In genomic region chr11:57407010-57407409, GRCh38 we compare ENCODE assay signal across 19 cellular contexts. TPM values are rescaled to one million over a fixed set of nuclear protein-coding genes. Genes with fewer than 3 reads are reported as not detected.
DNase-seq lines count a peak whose midpoint lies in the region; ATAC-seq and TF ChIP-seq lines count a peak whose summit lies in the region.
"Had no signal": no experiment of that assay in that cellular context is flagged by ENCODE, and none has a peak within 500 bp of the region (broad histone marks: within the 10 kb centered on the region; RNA-seq: fewer than 3 reads in every experiment).

No MANE protein-coding gene starts in this region.

- peaks cover 0 to 59% (median 50%) of the 10 kb centered on the region in 9 donors for H3K36me3 ChIP-seq in heart left ventricle
- H3K36me3 ChIP-seq in subcutaneous abdominal adipose tissue (ENCODE audit: control insufficient read depth in 5 of 5, insufficient read depth in 5 of 5, low read length in 5 of 5) = peaks cover 7 to 47% (median 37%) of the 10 kb centered on the region in 5 donors

- H3K9me3 ChIP-seq in heart left ventricle = no peaks in the 10 kb centered on the region
- H3K9me3 ChIP-seq in subcutaneous abdominal adipose tissue (ENCODE audit: control insufficient read depth in 5 of 5, low read length in 5 of 5) = no peaks in the 10 kb centered on the region

- DNase-seq in activated T-cell treated with anti-CD3 and anti-CD28 coated beads, Interleukin-2, amount 50 U/mL, for 24 hours = peak; percentile 28
- no peak for DNase-seq in activated T-cell treated with anti-CD3 and anti-CD28 coated beads, Interleukin-2, amount 50 U/mL, for 1 hour
- no peak for DNase-seq in activated naive CD4-positive, alpha-beta T cell treated with anti-CD3 and anti-CD28 coated beads, Interleukin-2, amount 50 U/mL, for 72 hours (ENCODE audit: low spot score in 2 of 2)
- peak in 4 of 5 donors; percentile 39 to 61 (median 53) for DNase-seq in heart left ventricle
- DNase-seq in NCI-H2081 treated with DMSO at 0.1 percent for 48 hours (lab: John Stamatoyannopoulos, UW) = no peak
- DNase-seq in HUDEP-2 (lab: John Stamatoyannopoulos, UW; ENCODE audit: unreplicated experiment in 76 of 76) = no peak
- DNase-seq: COR-L47; hippocampal formation; naive thymus-derived CD8-positive, alpha-beta T cell; NCI-H1930; NCI-H526 had no signal

- H3K36me3 Mint-ChIP-seq in activated T-cell treated with anti-CD3 and anti-CD28 coated beads, Interleukin-2, amount 50 U/mL, for 24 hours (ENCODE audit: low read depth) = peaks cover 88% of the 10 kb centered on the region
- H3K36me3 Mint-ChIP-seq in activated naive CD4-positive, alpha-beta T cell treated with anti-CD3 and anti-CD28 coated beads, Interleukin-2, amount 50 U/mL, for 72 hours = peaks cover 41 to 75% of the 10 kb centered on the region in 2 donors

- H3K4me3 ChIP-seq in heart left ventricle = no peak overlapping the region
- H3K4me3 ChIP-seq in subcutaneous abdominal adipose tissue (ENCODE audit: low read depth in 1 of 5, low read length in 5 of 5) = no peak overlapping the region

- H3K27me3 ChIP-seq in heart left ventricle (no peaks in the 10 kb centered on the region), subcutaneous abdominal adipose tissue (ENCODE audit: control insufficient read depth in 5 of 5, insufficient read depth in 4 of 5, low read length in 5 of 5) (no peaks in the 10 kb centered on the region)

- WGBS in heart left ventricle, 4 donors = 45 to 57% (median 50%) methylated on average over 1 of the region's 1 CpG

- H3K4me1 ChIP-seq in heart left ventricle = peaks cover 4 to 32% (median 22%) of the 10 kb centered on the region in 12 donors
- H3K4me1 ChIP-seq in subcutaneous abdominal adipose tissue (ENCODE audit: control insufficient read depth in 5 of 5, insufficient read depth in 5 of 5, low read length in 5 of 5) = peaks cover 10 to 31% (median 17%) of the 10 kb centered on the region in 5 donors

- no peak for ATAC-seq in activated naive CD4-positive, alpha-beta T cell treated with anti-CD3 and anti-CD28 coated beads, Interleukin-2, amount 50 U/mL, for 72 hours
- ATAC-seq in heart left ventricle (peak; percentile 55 to 81 (median 66)), SK-N-SH treated with all-trans-retinoic acid at 6 μM for 48 hours (no peak)
- ATAC-seq: naive thymus-derived CD8-positive, alpha-beta T cell had no signal

- no peaks in the 10 kb centered on the region for H3K9me3 Mint-ChIP-seq in activated T-cell treated with anti-CD3 and anti-CD28 coated beads, Interleukin-2, amount 50 U/mL, for 24 hours
- no peaks in the 10 kb centered on the region for H3K9me3 Mint-ChIP-seq in activated naive CD4-positive, alpha-beta T cell treated with anti-CD3 and anti-CD28 coated beads, Interleukin-2, amount 50 U/mL, for 72 hours
- H3K9me3 Mint-ChIP-seq: naive thymus-derived CD8-positive, alpha-beta T cell; T-helper 2 cell treated with Interferon-gamma antibody and Interleukin-4, amounts not matched to agents 5 μg/mL and 100 μg/mL, for 36 hours had no signal

- peak overlapping the region; percentile 48 for H3K4me3 Mint-ChIP-seq in activated T-cell treated with anti-CD3 and anti-CD28 coated beads, Interleukin-2, amount 50 U/mL, for 24 hours
- H3K4me3 Mint-ChIP-seq: naive thymus-derived CD8-positive, alpha-beta T cell; T-helper 2 cell treated with Interferon-gamma antibody and Interleukin-4, amounts not matched to agents 5 μg/mL and 100 μg/mL, for 36 hours had no signal

- intact Hi-C loops in heart left ventricle (cut with DNase I) = loop anchor here in 3 of 10 donors (2.0 to 5.0 kb wide), 4 partner anchors 18 to 60 kb away; no protein-coding TSS in a partner anchor

- peak overlapping the region in 1 of 5 donors; percentile 1 for H3K9ac ChIP-seq in subcutaneous abdominal adipose tissue (ENCODE audit: low read length in 5 of 5)
- H3K9ac ChIP-seq: KMS-11 had no signal

- peaks cover 73% of the 10 kb centered on the region for H3K4me1 Mint-ChIP-seq in activated T-cell treated with anti-CD3 and anti-CD28 coated beads, Interleukin-2, amount 50 U/mL, for 24 hours (ENCODE audit: low read depth)

- TF ChIP-seq CTCF in heart left ventricle (IDR thresholded peaks at IDR 0.05) = peak in 2 of 12 donors; percentile 21 to 32

- no peak for TF ChIP-seq POLR2A in heart left ventricle (IDR thresholded peaks at IDR 0.05)

- H3K27ac ChIP-seq in heart left ventricle (peak overlapping the region in 11 of 12 donors; percentile 33 to 75 (median 69)), subcutaneous abdominal adipose tissue (ENCODE audit: low read depth, low read length) (peak overlapping the region; percentile 82)
- H3K27ac ChIP-seq: epithelial cell of prostate, KMS-11 had no signal

- H3K27ac Mint-ChIP-seq in activated T-cell treated with anti-CD3 and anti-CD28 coated beads, Interleukin-2, amount 50 U/mL, for 24 hours = peak overlapping the region; percentile 96
- peak overlapping the region; percentile 81 to 92 for H3K27ac Mint-ChIP-seq in activated naive CD4-positive, alpha-beta T cell treated with anti-CD3 and anti-CD28 coated beads, Interleukin-2, amount 50 U/mL, for 72 hours

- no peaks in the 10 kb centered on the region for H3K27me3 Mint-ChIP-seq in activated T-cell treated with anti-CD3 and anti-CD28 coated beads, Interleukin-2, amount 50 U/mL, for 24 hours

TF ChIP-seq in SK-N-SH treated with all-trans-retinoic acid at 6 μM for 48 hours, 23 proteins besides CTCF, POLR2A, EP300 and RAD21 (continues in another document):
- no peak for TF ChIP-seq CSRNP3 (CRISPR knock-in tag; IDR thresholded peaks at IDR 0.05)
- no peak for TF ChIP-seq ZNF565 (CRISPR knock-in tag; conservative IDR thresholded peaks at IDR 0.05; ENCODE audit: low read depth)
- TF ChIP-seq CSDC2 (CRISPR knock-in tag; IDR thresholded peaks at IDR 0.05) = no peak
- no peak for TF ChIP-seq BACH2 (CRISPR knock-in tag; IDR thresholded peaks at IDR 0.05; ENCODE audit: borderline replicate concordance)
- TF ChIP-seq POU6F1 (CRISPR knock-in tag; IDR thresholded peaks at IDR 0.05; ENCODE audit: borderline replicate concordance, low read depth) = no peak
- TF ChIP-seq ZC3H10 (CRISPR knock-in tag; IDR thresholded peaks at IDR 0.05) = no peak
- TF ChIP-seq GLIS3 (CRISPR knock-in tag; IDR thresholded peaks at IDR 0.05) = no peak
- TF ChIP-seq ISL1 (CRISPR knock-in tag; IDR thresholded peaks at IDR 0.05) = no peak
- TF ChIP-seq ZFP30 (CRISPR knock-in tag; IDR thresholded peaks at IDR 0.05) = no peak
- TF ChIP-seq ZNF8 (CRISPR knock-in tag; IDR thresholded peaks at IDR 0.05) = no peak
- no peak for TF ChIP-seq ARNTL (CRISPR knock-in tag; IDR thresholded peaks at IDR 0.05; ENCODE audit: borderline replicate concordance, low read depth)
- TF ChIP-seq OSR1 (CRISPR knock-in tag; IDR thresholded peaks at IDR 0.05) = no peak
- no peak for TF ChIP-seq RARB (CRISPR knock-in tag; IDR thresholded peaks at IDR 0.05)
- no peak for TF ChIP-seq ZNF70 (CRISPR knock-in tag; IDR thresholded peaks at IDR 0.05)

RNA-seq across cellular contexts. Expression of gene PRG2, which starts 16.6 kb away (rescaled TPM):
- total RNA-seq in activated naive CD4-positive, alpha-beta T cell treated with anti-CD3 and anti-CD28 coated beads, Interleukin-2, amount 50 U/mL, for 72 hours = 1 to 10 TPM in 1 of 2 donors, under 1 TPM in 1; 0.97 to 2.4 TPM
- total RNA-seq in heart left ventricle = under 1 TPM in 4 of 9 donors, not detected in 5; 0.14 to 0.27 (median 0.22) TPM
- polyA plus RNA-seq in heart left ventricle = under 1 TPM in 1 of 2 donors, not detected in 1; 0.04 TPM
- total RNA-seq: chondrocyte; H1; naive thymus-derived CD8-positive, alpha-beta T cell; RPMI7951 had no signal
- polyA plus RNA-seq: naive thymus-derived CD8-positive, alpha-beta T cell had no signal

RNA-seq across cellular contexts. Expression of gene SLC43A3, which starts 19.9 kb away (rescaled TPM):
- total RNA-seq in activated naive CD4-positive, alpha-beta T cell treated with anti-CD3 and anti-CD28 coated beads, Interleukin-2, amount 50 U/mL, for 72 hours = 100 to 1,000 TPM in 1 of 2 donors, 10 to 100 TPM in 1; 68.9 to 247 TPM
- total RNA-seq in heart left ventricle = 10 to 100 TPM; 13.5 to 56.9 (median 24.7) TPM
- 10 to 100 TPM; 14.6 to 17.9 TPM for polyA plus RNA-seq in heart left ventricle

RNA-seq across cellular contexts. Expression of gene PRG3, which starts 26.1 kb away (rescaled TPM):
- not detected for total RNA-seq in activated naive CD4-positive, alpha-beta T cell treated with anti-CD3 and anti-CD28 coated beads, Interleukin-2, amount 50 U/mL, for 72 hours
- total RNA-seq in heart left ventricle = not detected
- polyA plus RNA-seq in heart left ventricle = not detected
- total RNA-seq: chondrocyte; H1; naive thymus-derived CD8-positive, alpha-beta T cell; RPMI7951 had no signal
- polyA plus RNA-seq: H1; naive thymus-derived CD8-positive, alpha-beta T cell had no signal

RNA-seq across cellular contexts. Expression of gene RTN4RL2, which starts 53.3 kb away (rescaled TPM):
- 1 to 10 TPM in 1 of 2 donors, not detected in 1; 1.4 TPM for total RNA-seq in activated naive CD4-positive, alpha-beta T cell treated with anti-CD3 and anti-CD28 coated beads, Interleukin-2, amount 50 U/mL, for 72 hours
- 1 to 10 TPM in 5 of 9 donors, under 1 TPM in 4; 0.58 to 2.1 (median 1.1) TPM for total RNA-seq in heart left ventricle
- 1 to 10 TPM; 1.0 to 1.1 TPM for polyA plus RNA-seq in heart left ventricle
- total RNA-seq: naive thymus-derived CD8-positive, alpha-beta T cell had no signal

Comparison
In these comparisons a context has a peak if more than half of its experiments do, and no peak if none do; other contexts are left out.
1. DNase-seq: peak in activated T-cell treated with anti-CD3 and anti-CD28 coated beads, Interleukin-2, amount 50 U/mL, for 24 hours (single experiment) and heart left ventricle (4 of 5); none in activated T-cell treated with anti-CD3 and anti-CD28 coated beads, Interleukin-2, amount 50 U/mL, for 1 hour (single experiment), activated naive CD4-positive, alpha-beta T cell treated with anti-CD3 and anti-CD28 coated beads, Interleukin-2, amount 50 U/mL, for 72 hours (0 of 2), NCI-H2081 treated with DMSO at 0.1 percent for 48 hours (single experiment) and HUDEP-2 (0 of 76).
2. ATAC-seq: peak in heart left ventricle (4 of 4); none in activated naive CD4-positive, alpha-beta T cell treated with anti-CD3 and anti-CD28 coated beads, Interleukin-2, amount 50 U/mL, for 72 hours (0 of 2) and SK-N-SH treated with all-trans-retinoic acid at 6 μM for 48 hours (single experiment).